20 cellular contexts compared by ENCODE assay signal in the genomic region with DNA sequence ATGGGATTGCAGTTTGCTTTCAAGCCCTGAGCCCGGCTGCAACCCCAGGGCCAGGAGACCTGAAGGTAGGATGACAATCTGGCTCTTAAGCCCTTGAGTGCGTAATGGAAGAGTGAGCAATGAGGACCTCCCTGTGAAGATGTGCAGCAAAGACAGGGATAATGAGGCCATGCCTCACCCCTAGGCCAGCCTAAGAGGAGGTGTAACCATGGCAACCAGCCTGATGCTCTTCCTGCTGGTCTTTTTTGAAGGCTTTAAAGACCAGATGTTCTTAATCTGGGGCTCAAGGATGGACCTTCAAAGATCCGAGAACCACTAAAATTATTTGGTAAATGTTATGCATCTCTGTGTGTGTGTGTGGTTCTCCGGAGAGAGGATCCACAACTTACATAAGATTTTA. TPM values are rescaled to one million over a fixed set of nuclear protein-coding genes. Genes with fewer than 3 reads are reported as not detected.
"Had no signal": no experiment of that assay in that cellular context is flagged by ENCODE, and none has a peak within 500 bp of the region (broad histone marks: within the 10 kb centered on the region; RNA-seq: fewer than 3 reads in every experiment).

No MANE protein-coding gene starts in this region.

- H3K9me3 ChIP-seq: esophagus squamous epithelium, left lung, mucosa of descending colon had no signal

- ATAC-seq: activated CD4-positive, CD25-positive, alpha-beta regulatory T cell treated with anti-CD3 and anti-CD28 coated beads, Interleukin-2, amount 50 U/mL, for 24 hours; left lung; mucosa of descending colon; naive thymus-derived CD4-positive, alpha-beta T cell; stimulated activated memory B cell treated with anti-CD40 and anti-IgM and Interleukin-4, amounts not matched to agents 10 μg/mL and 1 μg/mL and 100 μg/mL, for 72 hours had no signal

- H3K4me3 ChIP-seq: coronary artery, esophagus squamous epithelium, left lung, mucosa of descending colon had no signal

- DNase-seq: activated CD4-positive, alpha-beta T cell treated with anti-CD3 and anti-CD28 coated beads, Interleukin-2, amount 50 U/mL, for 1 hour; activated naive CD4-positive, alpha-beta T cell; activated naive CD8-positive, alpha-beta T cell treated with anti-CD3 and anti-CD28 coated beads, Interleukin-2, amount 10 ng/mL, durations not matched to agents 7 days and 5 days; activated T-cell treated with anti-CD3 and anti-CD28 coated beads for 4 hours; effector CD4-positive, alpha-beta T cell; esophagus squamous epithelium; glutamatergic neuron; hypothalamus; kidney; left lung; mucosa of descending colon; naive thymus-derived CD4-positive, alpha-beta T cell; stimulated activated CD4-positive, alpha-beta T cell treated with anti-CD3 and anti-CD28 coated beads, Interleukin-2, amount 100 ng/mL, for 48 hours had no signal

- H3K4me1 ChIP-seq: esophagus squamous epithelium, left lung had no signal

- H3K36me3 ChIP-seq: esophagus squamous epithelium, left lung had no signal

- H3K27ac ChIP-seq: coronary artery, esophagus squamous epithelium, left lung had no signal

RNA-seq across cellular contexts. Expression of a gene that starts 8.2 kb away (rescaled TPM):
- total RNA-seq: activated naive CD8-positive, alpha-beta T cell treated with anti-CD3 and anti-CD28 coated beads, Interleukin-2, amount 10 ng/mL, durations not matched to agents 7 days and 5 days; mucosa of descending colon; naive thymus-derived CD4-positive, alpha-beta T cell; skeletal muscle tissue had no signal
- polyA plus RNA-seq: naive thymus-derived CD4-positive, alpha-beta T cell had no signal

RNA-seq across cellular contexts. Expression of a gene that starts 28.8 kb away (rescaled TPM):
- total RNA-seq: activated naive CD8-positive, alpha-beta T cell treated with anti-CD3 and anti-CD28 coated beads, Interleukin-2, amount 10 ng/mL, durations not matched to agents 7 days and 5 days; esophagus squamous epithelium; kidney; left lung; mammary epithelial cell; mucosa of descending colon; renal cortical epithelial cell; skeletal muscle tissue had no signal
- polyA plus RNA-seq: mammary epithelial cell; naive thymus-derived CD4-positive, alpha-beta T cell; thymus had no signal
